Comparison of ENCODE assay signal across 14 cellular contexts in the genomic region with DNA sequence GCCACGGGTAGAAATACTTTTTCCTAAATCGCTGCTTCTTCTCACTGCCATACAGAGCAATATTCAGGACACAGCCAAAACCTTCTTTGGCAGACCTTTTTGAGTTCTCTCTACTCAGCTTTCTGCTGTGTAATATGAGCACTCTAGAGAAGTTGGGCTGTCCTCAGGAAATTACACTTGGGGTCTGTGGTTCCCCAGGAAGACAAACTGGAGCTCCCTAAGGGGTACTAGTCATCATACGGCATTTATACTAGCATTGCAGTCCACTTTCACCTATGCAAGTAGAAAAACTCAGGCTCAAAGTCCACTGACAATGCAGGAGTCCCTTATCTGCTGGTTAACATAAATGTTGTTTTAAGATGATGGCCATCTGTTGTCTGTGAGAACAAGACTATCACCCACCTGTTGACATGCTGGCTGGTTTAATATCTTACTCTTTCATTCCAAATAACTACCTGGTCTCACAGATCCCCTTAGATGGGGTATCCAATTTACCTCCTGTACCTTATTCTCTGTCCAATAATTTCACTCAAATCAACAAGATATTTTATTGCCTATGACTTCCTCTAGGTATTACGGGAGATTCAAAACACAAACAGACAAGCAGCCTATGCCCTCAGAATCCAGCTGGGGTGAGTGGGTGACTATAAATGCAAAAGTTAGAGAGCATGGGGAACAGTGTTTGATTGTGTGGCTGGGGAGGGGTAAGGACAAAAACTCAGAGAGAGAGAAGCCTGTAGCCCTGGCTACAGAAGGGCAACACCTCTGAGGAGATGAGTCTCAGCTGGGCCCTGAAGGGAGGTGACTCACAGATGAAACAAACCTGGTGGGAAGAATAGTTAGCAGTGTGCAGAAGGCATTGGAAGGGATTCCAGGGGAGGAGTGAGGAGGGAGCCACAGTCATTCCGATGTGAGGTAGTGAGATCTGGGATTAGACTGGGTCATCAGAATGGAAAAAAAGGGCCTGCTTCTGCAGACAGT. TPM values are rescaled to one million over a fixed set of nuclear protein-coding genes. Genes with fewer than 3 reads are reported as not detected.
DNase-seq lines count a peak whose midpoint lies in the region; ATAC-seq, FAIRE-seq and TF ChIP-seq lines count a peak whose summit lies in the region.
"Had no signal": no experiment of that assay in that cellular context is flagged by ENCODE, and none has a peak within 500 bp of the region (broad histone marks: within the 10 kb centered on the region; RNA-seq: fewer than 3 reads in every experiment).

No MANE protein-coding gene starts in this region.

- POLR2A ChIA-PET in HepG2 (lab: Yijun Ruan, JAX), result no interaction called here
- POLR2A ChIA-PET in RWPE1 (lab: Yijun Ruan, JAX; ENCODE audit: low non-redundant PET), result no interaction called here

- H3K9me3 Mint-ChIP-seq in osteocyte (ENCODE audit: unreplicated experiment), result no peaks in the 10 kb centered on the region
- H3K9me3 Mint-ChIP-seq: central memory CD8-positive, alpha-beta T cell had no signal

- H4K20me1 ChIP-seq in HepG2 (ENCODE audit: insufficient read depth, low read length), result no peaks in the 10 kb centered on the region

- no peaks in the 10 kb centered on the region for H3K36me3 Mint-ChIP-seq in osteocyte (ENCODE audit: unreplicated experiment)

- peaks cover 14% of the 10 kb centered on the region for H3K27me3 Mint-ChIP-seq in osteocyte (ENCODE audit: unreplicated experiment)
- H3K27me3 Mint-ChIP-seq: central memory CD8-positive, alpha-beta T cell had no signal

- WGBS in HepG2 (ENCODE audit: low lambda C conversion rate), result 33% methylated on average over 5 of the region's 5 CpGs
- 45% methylated on average over 5 of the region's 5 CpGs for WGBS in right lobe of liver (ENCODE audit: insufficient coverage, low coverage, low lambda C conversion rate, missing lambda C conversion rate)

- TF ChIP-seq CTCF in HepG2 (CRISPR knock-in tag; IDR thresholded peaks at IDR 0.05) (no peak), right lobe of liver (IDR thresholded peaks at IDR 0.05) (no peak), RWPE1 (conservative IDR thresholded peaks at IDR 0.05; ENCODE audit: low read depth) (no peak), osteocyte (IDR thresholded peaks at IDR 0.05) (no peak)

- DNase-seq in HepG2 (ENCODE audit: low spot score) (peak; percentile 26), right lobe of liver (no peak), RWPE1 (ENCODE audit: low spot score) (peak; percentile 44), foreskin melanocyte (peak; percentile 34), activated gamma-delta T cell treated with Interleukin-2 at 50 U/mL for 16 hours (no peak), osteocyte (ENCODE audit: extremely low spot score, unreplicated experiment) (no peak), NCI-H526 treated with DMSO at 0.1 percent for 48 hours (lab: John Stamatoyannopoulos, UW) (no peak)
- DNase-seq: hypothalamus; NCI-H2107; stimulated activated CD4-positive, alpha-beta T cell treated with anti-CD3 and anti-CD28 coated beads, Interleukin-15, amount 100 ng/mL, for 24 hours; substantia nigra had no signal

- H3K27ac ChIP-seq in HepG2 (ENCODE audit: extremely low read length, insufficient read depth, low read length), result no peak overlapping the region
- H3K27ac ChIP-seq in right lobe of liver, result no peak overlapping the region
- H3K27ac ChIP-seq in RWPE1, result no peak overlapping the region
- H3K27ac ChIP-seq: SK-N-MC had no signal

- H3K36me3 ChIP-seq in HepG2 (replicated peaks in 1 of 2; ENCODE audit: control insufficient read depth in 1 of 2, insufficient read depth in 2 of 2, low read length in 2 of 2) (no peaks in the 10 kb centered on the region), right lobe of liver (no peaks in the 10 kb centered on the region)

- TF ChIP-seq EP300 in HepG2 (IDR thresholded peaks at IDR 0.05; ENCODE audit: low read depth in 2 of 2, low read length in 2 of 2) (no peak), HepG2 (CRISPR knock-in tag; IDR thresholded peaks at IDR 0.05; ENCODE audit: borderline replicate concordance) (no peak)

- no peak for FAIRE-seq in HepG2 (lab: Jason Lieb, UNC)

- BruUV-seq in HepG2 (replicated peaks; lab: Mats Ljungman, UMichigan), result no TSS peak

- H3K4me3 ChIP-seq in HepG2 (replicated peaks in 1 of 3; ENCODE audit: insufficient read depth in 1 of 3, low read depth in 2 of 3, low read length in 3 of 3) (no peak overlapping the region), right lobe of liver (no peak overlapping the region)
- H3K4me3 ChIP-seq: SK-N-MC had no signal

- no peak overlapping the region for H2AFZ ChIP-seq in HepG2 (ENCODE audit: low read length)

- H3K4me1 Mint-ChIP-seq in osteocyte (ENCODE audit: unreplicated experiment), result no peaks in the 10 kb centered on the region

- no peak for TF ChIP-seq RAD21 in HepG2 (CRISPR knock-in tag; IDR thresholded peaks at IDR 0.05)

- H3K4me1 ChIP-seq in HepG2 (ENCODE audit: insufficient read depth, low read length) (peaks cover 23% of the 10 kb centered on the region), right lobe of liver (no peaks in the 10 kb centered on the region)

- intact Hi-C loops in HepG2 (cut with micrococcal nuclease; ENCODE audit: unreplicated experiment), result no loop called here
- intact Hi-C loops in right lobe of liver (cut with DNase I), result no loop called here

- no peak overlapping the region for H3K27ac Mint-ChIP-seq in osteocyte (ENCODE audit: unreplicated experiment)

- H3K79me2 ChIP-seq in HepG2 (ENCODE audit: insufficient read depth, low read length), result no peaks in the 10 kb centered on the region

- 0 out of 5 replicates have a peak, but pooled peaks cover 0 to 3% of the 10 kb centered on the region in 2 experiments for H3K27me3 ChIP-seq in HepG2 (ENCODE audit: control insufficient read depth in 1 of 2, insufficient read depth in 2 of 2, low read length in 2 of 2)
- no peaks in the 10 kb centered on the region for H3K27me3 ChIP-seq in right lobe of liver

- peak overlapping the region; percentile 9; the same call in 1 of the 2 replicates for H3K4me2 ChIP-seq in HepG2 (ENCODE audit: low read depth, low read length)

- in situ Hi-C loops in HepG2 (cut with HindIII; ENCODE audit: extremely low pct_ligation_motif_present, low pct_unique_long_range_greater_than_20kb), result no loop called here

- no peak overlapping the region for H3K9ac ChIP-seq in HepG2 (ENCODE audit: insufficient read depth, low read depth, low read length)

- TF ChIP-seq POLR2A in HepG2 (IDR thresholded peaks at IDR 0.05; ENCODE audit: insufficient read depth in 1 of 2, low read depth in 2 of 2, low read length in 2 of 2) (no peak), right lobe of liver (IDR thresholded peaks at IDR 0.05) (no peak)

- no peak overlapping the region for H3K4me3 Mint-ChIP-seq in osteocyte (ENCODE audit: unreplicated experiment)
- H3K4me3 Mint-ChIP-seq: central memory CD8-positive, alpha-beta T cell had no signal

- CTCF ChIA-PET in HepG2 (lab: Yijun Ruan, JAX; ENCODE audit: low intra/inter-chr PET ratio, low total read pairs), result no interaction called here
- CTCF ChIA-PET in RWPE1 (lab: Yijun Ruan, JAX), result no interaction called here

- ATAC-seq in HepG2, result no peak; the same call in 2 of the 3 replicates
- no peak for ATAC-seq in right lobe of liver
- ATAC-seq in HG03108 (IDR thresholded peaks at IDR 0.05; ENCODE audit: unreplicated experiment), result no peak

- H3K9me3 ChIP-seq in HepG2 (ENCODE audit: low read length) (no peaks in the 10 kb centered on the region), right lobe of liver (no peaks in the 10 kb centered on the region)

RNA-seq across cellular contexts. Expression of a gene that starts 10.2 kb away (rescaled TPM):
- 0.38 and 0.63 TPM in 2 replicates for total RNA-seq in HepG2 (2016; rRNA removed; fragmentation: Illumina TruSeq; extraction: Trizol)
- 0.09 and 0.10 TPM in 2 replicates for total RNA-seq in HepG2 (2016; cell fraction: cytosol; rRNA removed; fragmentation: Illumina TruSeq; extraction: Trizol; ENCODE audit: low read depth)
- total RNA-seq in HepG2 (2016; cell fraction: insoluble cytoplasmic fraction; rRNA removed; fragmentation: Illumina TruSeq; extraction: Trizol), result 0.28 and 0.32 TPM in 2 replicates
- 0.12 and 0.31 TPM in 2 replicates for total RNA-seq in HepG2 (2016; cell fraction: membrane; rRNA removed; fragmentation: Illumina TruSeq; extraction: Trizol)
- total RNA-seq in HepG2 (2016; cell fraction: nucleus; rRNA removed; fragmentation: Illumina TruSeq; extraction: Trizol), result 0.47 and 0.62 TPM in 2 replicates
- polyA plus RNA-seq in HepG2 (2011; rRNA removed), result 0.27 and 0.28 TPM in 2 replicates
- 0.08 and 0.10 TPM in 2 replicates for polyA plus RNA-seq in HepG2 (2011; cell fraction: cytosol; rRNA removed)
- polyA plus RNA-seq in HepG2 (2011; cell fraction: nucleus; rRNA removed), result 0.19 and 0.36 TPM in 2 replicates
- 0.21 and 0.24 TPM in 2 replicates for polyA plus RNA-seq in HepG2 (2012)
- not detected in 2 replicates for polyA plus RNA-seq in HepG2 (2016; cell fraction: cytosol; fragmentation: Illumina TruSeq; extraction: Trizol; ENCODE audit: low read depth)
- 0.28 and 0.69 TPM in 2 replicates for polyA plus RNA-seq in HepG2 (2016; cell fraction: insoluble cytoplasmic fraction; fragmentation: Illumina TruSeq; extraction: Trizol; ENCODE audit: low read depth)
- 0.28 and 0.60 TPM in 2 replicates for polyA plus RNA-seq in HepG2 (2016; cell fraction: membrane; fragmentation: Illumina TruSeq; extraction: Trizol; ENCODE audit: low read depth)
- polyA plus RNA-seq in HepG2 (2016; cell fraction: nucleus; fragmentation: Illumina TruSeq; extraction: Trizol; ENCODE audit: insufficient read depth, low read depth), result 0.29 and 0.53 TPM in 2 replicates
- 0.30 and 0.46 TPM in 2 replicates for polyA minus RNA-seq in HepG2 (2011; rRNA and poly(A)+ RNA removed; ENCODE audit: low replicate concordance)
- 0.26 and 1.2 TPM in 2 replicates for polyA minus RNA-seq in HepG2 (2011; cell fraction: cytosol; rRNA and poly(A)+ RNA removed)
- polyA minus RNA-seq in HepG2 (2011; cell fraction: nucleus; rRNA and poly(A)+ RNA removed), result 0.87 and 0.90 TPM in 2 replicates
- 10 to 100 TPM in 3 of 6 experiments, 1 to 10 TPM in 3; 5.8 to 20.5 (median 9.5) TPM for total RNA-seq in right lobe of liver
- not detected in 2 replicates for total RNA-seq in osteocyte

RNA-seq across cellular contexts. Expression of a gene that starts 46.0 kb away (rescaled TPM):
- total RNA-seq in HepG2 (2016; rRNA removed; fragmentation: Illumina TruSeq; extraction: Trizol), result 90.6 and 122 TPM in 2 replicates
- 27.0 and 36.0 TPM in 2 replicates for total RNA-seq in HepG2 (2016; cell fraction: cytosol; rRNA removed; fragmentation: Illumina TruSeq; extraction: Trizol; ENCODE audit: low read depth)
- total RNA-seq in HepG2 (2016; cell fraction: insoluble cytoplasmic fraction; rRNA removed; fragmentation: Illumina TruSeq; extraction: Trizol), result 90.8 and 120 TPM in 2 replicates
- 77.9 and 92.9 TPM in 2 replicates for total RNA-seq in HepG2 (2016; cell fraction: membrane; rRNA removed; fragmentation: Illumina TruSeq; extraction: Trizol)
- 78.5 and 81.3 TPM in 2 replicates for total RNA-seq in HepG2 (2016; cell fraction: nucleus; rRNA removed; fragmentation: Illumina TruSeq; extraction: Trizol)
- 22.4 and 28.6 TPM in 2 replicates for polyA plus RNA-seq in HepG2 (2011; rRNA removed)
- polyA plus RNA-seq in HepG2 (2011; cell fraction: cytosol; rRNA removed), result 11.2 and 17.0 TPM in 2 replicates
- 16.5 and 19.3 TPM in 2 replicates for polyA plus RNA-seq in HepG2 (2011; cell fraction: nucleus; rRNA removed)
- polyA plus RNA-seq in HepG2 (2012), result 28.2 and 43.4 TPM in 2 replicates
- 30.6 and 33.6 TPM in 2 replicates for polyA plus RNA-seq in HepG2 (2016; cell fraction: cytosol; fragmentation: Illumina TruSeq; extraction: Trizol; ENCODE audit: low read depth)
- polyA plus RNA-seq in HepG2 (2016; cell fraction: insoluble cytoplasmic fraction; fragmentation: Illumina TruSeq; extraction: Trizol; ENCODE audit: low read depth), result 100 and 111 TPM in 2 replicates
- polyA plus RNA-seq in HepG2 (2016; cell fraction: membrane; fragmentation: Illumina TruSeq; extraction: Trizol; ENCODE audit: low read depth), result 73.4 and 76.0 TPM in 2 replicates
- 78.6 and 87.0 TPM in 2 replicates for polyA plus RNA-seq in HepG2 (2016; cell fraction: nucleus; fragmentation: Illumina TruSeq; extraction: Trizol; ENCODE audit: insufficient read depth, low read depth)
- 12.0 and 15.6 TPM in 2 replicates for polyA minus RNA-seq in HepG2 (2011; rRNA and poly(A)+ RNA removed; ENCODE audit: low replicate concordance)
- polyA minus RNA-seq in HepG2 (2011; cell fraction: cytosol; rRNA and poly(A)+ RNA removed), result 13.1 and 13.3 TPM in 2 replicates
- polyA minus RNA-seq in HepG2 (2011; cell fraction: nucleus; rRNA and poly(A)+ RNA removed), result 106 and 122 TPM in 2 replicates
- 10 to 100 TPM in 5 of 6 experiments, 1 to 10 TPM in 1; 7.8 to 22.9 (median 13.5) TPM for total RNA-seq in right lobe of liver
- 22.0 and 26.3 TPM in 2 replicates for total RNA-seq in osteocyte

Comparison
In these comparisons a context has a peak if more than half of its experiments do, and no peak if none do; other contexts are left out.
1. DNase-seq: peak in HepG2 (single experiment), RWPE1 (single experiment) and foreskin melanocyte (single experiment); none in right lobe of liver (0 of 3), activated gamma-delta T cell treated with Interleukin-2 at 50 U/mL for 16 hours (single experiment), osteocyte (single experiment) and NCI-H526 treated with DMSO at 0.1 percent for 48 hours (single experiment).